Comparison of ENCODE assay signal across 27 cellular contexts in the genomic region with DNA sequence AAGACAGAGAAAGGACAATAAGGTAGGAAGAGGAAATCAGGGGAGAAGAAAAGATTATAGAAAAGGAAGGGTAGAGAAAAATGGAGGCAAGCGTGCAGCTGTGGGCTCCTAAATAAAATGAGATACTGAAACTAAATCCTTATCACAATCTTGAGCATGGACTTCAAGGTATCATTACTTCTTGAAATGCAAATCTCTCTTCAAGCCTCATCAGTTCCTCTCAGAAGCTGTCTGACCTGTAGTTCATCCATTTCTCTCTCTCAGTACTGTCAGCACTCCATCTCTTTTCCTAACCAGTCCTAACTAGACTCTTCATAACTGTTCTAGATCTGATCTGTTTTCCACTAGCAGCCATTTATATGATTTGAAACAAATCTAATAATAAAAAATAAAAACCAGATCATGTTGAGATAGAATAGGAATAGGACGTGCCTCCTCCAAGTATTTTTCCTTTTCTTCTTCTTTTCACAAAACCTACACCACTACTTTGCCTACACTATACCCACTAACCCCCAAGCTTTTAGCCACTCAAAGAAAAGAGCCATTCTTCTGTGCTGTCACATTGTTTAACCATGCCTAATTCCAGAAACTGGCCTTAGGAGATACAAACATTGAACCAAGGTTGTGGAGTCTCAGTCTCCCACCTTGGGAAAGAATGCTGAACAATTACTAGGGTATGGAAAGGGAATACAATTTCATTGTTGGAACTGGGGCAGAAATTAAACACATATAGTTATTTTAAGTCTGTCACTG. TPM values are rescaled to one million over a fixed set of nuclear protein-coding genes. Genes with fewer than 3 reads are reported as not detected.
DNase-seq lines count a peak whose midpoint lies in the region; ATAC-seq, FAIRE-seq and TF ChIP-seq lines count a peak whose summit lies in the region.
"Had no signal": no experiment of that assay in that cellular context is flagged by ENCODE, and none has a peak within 500 bp of the region (broad histone marks: within the 10 kb centered on the region; RNA-seq: fewer than 3 reads in every experiment).

No MANE protein-coding gene starts in this region.

- H3K27me3 ChIP-seq in GM12878 (replicated peaks in 1 of 2; ENCODE audit: control insufficient read depth in 2 of 2, insufficient read depth in 2 of 2, low read length in 1 of 2), result no peaks in the 10 kb centered on the region
- H3K27me3 ChIP-seq in gastrocnemius medialis, result no peaks in the 10 kb centered on the region
- H3K27me3 ChIP-seq: BLaER1 treated with 17β-estradiol and CSF1 and Interleukin-3, amounts not matched to agents 10 nM and 100 nM had no signal

- H3K4me3 ChIP-seq in GM12878, result no peak overlapping the region
- H3K4me3 ChIP-seq in gastrocnemius medialis, result no peak overlapping the region
- H3K4me3 ChIP-seq: BLaER1 treated with 17β-estradiol and CSF1 and Interleukin-3, amounts not matched to agents 10 nM and 100 nM; GM23248 had no signal

- RAD21 ChIA-PET in GM12878 (lab: Charles Lee; ENCODE audit: unreplicated experiment), result no interaction called here

- H3K36me3 Mint-ChIP-seq in activated CD8-positive, alpha-beta T cell treated with anti-CD3 and anti-CD28 coated beads for 36 hours (ENCODE audit: low read depth), result peaks cover 40% of the 10 kb centered on the region
- peaks cover 36% of the 10 kb centered on the region for H3K36me3 Mint-ChIP-seq in activated CD8-positive, alpha-beta T cell treated with anti-CD3 and anti-CD28 coated beads, Interleukin-2, amount 10 ng/mL, durations not matched to agents 7 days and 5 days (ENCODE audit: low read depth)

- no peaks in the 10 kb centered on the region for H3K36me3 ChIP-seq in GM12878 (ENCODE audit: control insufficient read depth in 2 of 2, insufficient read depth in 2 of 2, low read length in 1 of 2)
- no peaks in the 10 kb centered on the region for H3K36me3 ChIP-seq in gastrocnemius medialis

- TF ChIP-seq POLR2A in GM12878 (IDR thresholded peaks at IDR 0.05; ENCODE audit: low read depth, low read length) (no peak), gastrocnemius medialis (IDR thresholded peaks at IDR 0.05) (no peak), H54 (IDR thresholded peaks at IDR 0.05; ENCODE audit: low read depth, low read length) (no peak)

- no peaks in the 10 kb centered on the region for H3K27me3 Mint-ChIP-seq in activated CD8-positive, alpha-beta T cell treated with anti-CD3 and anti-CD28 coated beads for 36 hours
- no peaks in the 10 kb centered on the region for H3K27me3 Mint-ChIP-seq in activated CD8-positive, alpha-beta T cell treated with anti-CD3 and anti-CD28 coated beads, Interleukin-2, amount 10 ng/mL, durations not matched to agents 7 days and 5 days (ENCODE audit: low read depth)
- H3K27me3 Mint-ChIP-seq: CD8-positive, alpha-beta memory T cell had no signal

- WGBS in GM12878 (ENCODE audit: insufficient coverage, insufficient replicate concordance, low lambda C conversion rate, missing lambda C conversion rate), result 87% methylated on average over 2 of the region's 2 CpGs

- ATAC-seq in activated CD8-positive, alpha-beta T cell treated with anti-CD3 and anti-CD28 coated beads for 36 hours, result no peak
- ATAC-seq in activated CD8-positive, alpha-beta T cell treated with anti-CD3 and anti-CD28 coated beads, Interleukin-2, amount 10 ng/mL, durations not matched to agents 7 days and 5 days, result no peak
- peak; percentile 50 for ATAC-seq in HG02981 (IDR thresholded peaks at IDR 0.05; ENCODE audit: unreplicated experiment)
- ATAC-seq in GM12878, result peak; percentile 28; the same call in 1 of the 3 replicates
- ATAC-seq in gastrocnemius medialis, result no peak
- no peak for ATAC-seq in HG03025 (IDR thresholded peaks at IDR 0.05; ENCODE audit: low FRiP score, unreplicated experiment)
- ATAC-seq: Panc1, SK-N-SH treated with all-trans-retinoic acid at 6 μM for 48 hours had no signal

- TF ChIP-seq CTCF in activated CD8-positive, alpha-beta T cell treated with anti-CD3 and anti-CD28 coated beads for 36 hours (IDR thresholded peaks at IDR 0.05), result no peak
- TF ChIP-seq CTCF in GM12878 (IDR thresholded peaks at IDR 0.05 in 2 of 3, conservative IDR thresholded peaks at IDR 0.05 in 1 of 3; ENCODE audit: control insufficient read depth in 2 of 3, extremely low read depth in 1 of 3, insufficient read depth in 1 of 3, low read depth in 3 of 3, low read length in 3 of 3), result no peak
- no peak for TF ChIP-seq CTCF in gastrocnemius medialis (IDR thresholded peaks at IDR 0.05 in 4 of 5, conservative IDR thresholded peaks at IDR 0.05 in 1 of 5)

- SMC1A ChIA-PET in GM12878 (lab: Charles Lee; ENCODE audit: uncharacterized antibody, unreplicated experiment), result no interaction called here

- no peak for TF ChIP-seq RAD21 in GM12878 (IDR thresholded peaks at IDR 0.05; ENCODE audit: insufficient read depth, low read depth, low read length)

- no peaks in the 10 kb centered on the region for H3K79me2 ChIP-seq in GM12878 (ENCODE audit: control insufficient read depth, insufficient read depth, low read length)

- no peaks in the 10 kb centered on the region for H4K20me1 ChIP-seq in GM12878 (ENCODE audit: control insufficient read depth, insufficient read depth)
- H4K20me1 ChIP-seq: BLaER1 treated with 17β-estradiol and CSF1 and Interleukin-3, amounts not matched to agents 10 nM and 100 nM had no signal

- H3K27ac ChIP-seq in GM12878 (ENCODE audit: control insufficient read depth, insufficient read depth) (no peak overlapping the region), gastrocnemius medialis (peak overlapping the region; percentile 78 to 93 (median 88))
- H3K27ac ChIP-seq: 22Rv1; BLaER1 treated with 17β-estradiol and CSF1 and Interleukin-3, amounts not matched to agents 10 nM and 100 nM; GM23248 had no signal

- peaks cover 36% of the 10 kb centered on the region for H3K4me1 Mint-ChIP-seq in activated CD8-positive, alpha-beta T cell treated with anti-CD3 and anti-CD28 coated beads for 36 hours (ENCODE audit: low read depth)
- H3K4me1 Mint-ChIP-seq in activated CD8-positive, alpha-beta T cell treated with anti-CD3 and anti-CD28 coated beads, Interleukin-2, amount 10 ng/mL, durations not matched to agents 7 days and 5 days (ENCODE audit: low read depth), result peaks cover 12% of the 10 kb centered on the region

- no peak for TF ChIP-seq EP300 in GM12878 (IDR thresholded peaks at IDR 0.05; ENCODE audit: borderline replicate concordance in 1 of 2, control insufficient read depth in 1 of 2, low read depth in 2 of 2, low read length in 2 of 2)

- peak overlapping the region; percentile 28 for H3K27ac Mint-ChIP-seq in activated CD8-positive, alpha-beta T cell treated with anti-CD3 and anti-CD28 coated beads for 36 hours
- H3K27ac Mint-ChIP-seq in activated CD8-positive, alpha-beta T cell treated with anti-CD3 and anti-CD28 coated beads, Interleukin-2, amount 10 ng/mL, durations not matched to agents 7 days and 5 days, result no peak overlapping the region

- no peak for DNase-seq in activated CD8-positive, alpha-beta T cell treated with anti-CD3 and anti-CD28 coated beads for 36 hours
- no peak for DNase-seq in activated CD8-positive, alpha-beta T cell treated with anti-CD3 and anti-CD28 coated beads, Interleukin-2, amount 10 ng/mL, durations not matched to agents 7 days and 5 days
- DNase-seq in GM12878 (ENCODE audit: low read depth, low spot score) (no peak), gastrocnemius medialis (no peak), OCI-M1 (lab: John Stamatoyannopoulos, UW) (no peak), H54 (ENCODE audit: insufficient read length, low spot score) (no peak)
- DNase-seq: ACHN; CD8-positive, alpha-beta memory T cell; DMS53; GDM1; GM23248; HCEC 1CT; KG1; NCI-H1092 treated with DMSO at 0.1 percent for 48 hours; NCI-H1436 treated with DMSO at 0.1 percent for 48 hours; NCI-H2029; NCI-H226; NCI-H524; NCI-H774; NK-92 treated with Interleukin-12 subunit alpha and Interleukin-12 subunit beta, amount 100 ng/mL, for 24 hours; SIG-M5 had no signal

- H3K4me2 ChIP-seq in GM12878 (ENCODE audit: control insufficient read depth, insufficient read depth), result no peak overlapping the region
- H3K4me2 ChIP-seq: BLaER1 treated with 17β-estradiol and CSF1 and Interleukin-3, amounts not matched to agents 10 nM and 100 nM had no signal

- no peak for FAIRE-seq in GM12878 (lab: Jason Lieb, UNC)
- no peak for FAIRE-seq in H54 (lab: Jason Lieb, UNC)

- no peak overlapping the region for H3K9ac ChIP-seq in GM12878 (ENCODE audit: control insufficient read depth, insufficient read depth, low read length)
- H3K9ac ChIP-seq: BLaER1 treated with 17β-estradiol and CSF1 and Interleukin-3, amounts not matched to agents 10 nM and 100 nM; GM23248 had no signal

- intact Hi-C loops in activated CD8-positive, alpha-beta T cell treated with anti-CD3 and anti-CD28 coated beads for 36 hours (cut with micrococcal nuclease), result no loop called here
- intact Hi-C loops in GM12878 (cut with micrococcal nuclease; ENCODE audit: unreplicated experiment) (no loop called here), gastrocnemius medialis (cut with DNase I; ENCODE audit: low total_unique reads) (no loop called here)

- no TSS peak for BruUV-seq in GM12878 (replicated peaks; lab: Mats Ljungman, UMichigan)

- no peak overlapping the region for H2AFZ ChIP-seq in GM12878 (ENCODE audit: control insufficient read depth, low read depth, low read length)
- H2AFZ ChIP-seq: GM23248 had no signal

- CTCF ChIA-PET in activated CD8-positive, alpha-beta T cell treated with anti-CD3 and anti-CD28 coated beads for 36 hours (lab: Charles Lee), result no interaction called here
- CTCF ChIA-PET in activated CD8-positive, alpha-beta T cell treated with anti-CD3 and anti-CD28 coated beads, Interleukin-2, amount 10 ng/mL, durations not matched to agents 7 days and 5 days (lab: Charles Lee), result no interaction called here
- CTCF ChIA-PET in GM12878 (lab: Yijun Ruan, JAX), result no interaction called here

- H3K9me3 ChIP-seq in GM12878 (replicated peaks; ENCODE audit: control insufficient read depth, insufficient read depth, low read length) (no peaks in the 10 kb centered on the region), gastrocnemius medialis (no peaks in the 10 kb centered on the region)

- no peak overlapping the region for H3K4me3 Mint-ChIP-seq in activated CD8-positive, alpha-beta T cell treated with anti-CD3 and anti-CD28 coated beads for 36 hours
- no peak overlapping the region for H3K4me3 Mint-ChIP-seq in activated CD8-positive, alpha-beta T cell treated with anti-CD3 and anti-CD28 coated beads, Interleukin-2, amount 10 ng/mL, durations not matched to agents 7 days and 5 days
- H3K4me3 Mint-ChIP-seq: CD8-positive, alpha-beta memory T cell had no signal

- no peaks in the 10 kb centered on the region for H3K9me3 Mint-ChIP-seq in activated CD8-positive, alpha-beta T cell treated with anti-CD3 and anti-CD28 coated beads for 36 hours
- peaks cover 3% of the 10 kb centered on the region for H3K9me3 Mint-ChIP-seq in activated CD8-positive, alpha-beta T cell treated with anti-CD3 and anti-CD28 coated beads, Interleukin-2, amount 10 ng/mL, durations not matched to agents 7 days and 5 days (ENCODE audit: insufficient read depth)
- H3K9me3 Mint-ChIP-seq: CD8-positive, alpha-beta memory T cell had no signal

- POLR2A ChIA-PET in activated CD8-positive, alpha-beta T cell treated with anti-CD3 and anti-CD28 coated beads for 36 hours (lab: Charles Lee), result no interaction called here
- POLR2A ChIA-PET in activated CD8-positive, alpha-beta T cell treated with anti-CD3 and anti-CD28 coated beads, Interleukin-2, amount 10 ng/mL, durations not matched to agents 7 days and 5 days (lab: Charles Lee), result no interaction called here
- POLR2A ChIA-PET in GM12878 (lab: Charles Lee), result no interaction called here

- in situ Hi-C loops in GM12878 (cut with MboI) (no loop called here), gastrocnemius medialis (cut with MboI; ENCODE audit: low sequenced_read_pairs in 4 of 4) (no loop called here)

- H3K4me1 ChIP-seq in GM12878 (ENCODE audit: control insufficient read depth, insufficient read depth, low read length) (no peaks in the 10 kb centered on the region), gastrocnemius medialis (peaks cover 64 to 65% of the 10 kb centered on the region in 2 donors)

RNA-seq across cellular contexts. Expression of a gene that starts 21.1 kb away (rescaled TPM):
- 10 to 100 TPM; 66.8 to 68.4 TPM for total RNA-seq in activated CD8-positive, alpha-beta T cell treated with anti-CD3 and anti-CD28 coated beads for 36 hours
- total RNA-seq in activated CD8-positive, alpha-beta T cell treated with anti-CD3 and anti-CD28 coated beads, Interleukin-2, amount 10 ng/mL, durations not matched to agents 7 days and 5 days, result 10 to 100 TPM; 47.0 to 49.0 TPM
- total RNA-seq in GM12878 (2013; cell fraction: nucleolus; rRNA removed), result 158 and 180 TPM in 2 replicates
- total RNA-seq in GM12878 (2014; rRNA removed), result 32.5 and 37.7 TPM in 2 replicates
- total RNA-seq in GM12878 (2014; rRNA removed; fragmentation: Illumina TruSeq; extraction: Trizol), result 33.9 and 34.6 TPM in 2 replicates
- 30.7 and 36.4 TPM in 2 replicates for total RNA-seq in GM12878 (2021)
- 22.7 TPM for polyA plus RNA-seq in GM12878 (2011; ENCODE audit: low read depth)
- polyA plus RNA-seq in GM12878 (2011; rRNA removed), result 43.4 and 49.5 TPM in 2 replicates
- 37.3 and 48.6 TPM in 2 replicates for polyA plus RNA-seq in GM12878 (2011; cell fraction: cytosol; rRNA removed)
- polyA plus RNA-seq in GM12878 (2011; cell fraction: nucleus; rRNA removed), result 34.3 and 34.7 TPM in 2 replicates
- polyA plus RNA-seq in GM12878 (2012), result 28.5 and 29.6 TPM in 2 replicates
- 49.9 and 59.8 TPM in 2 replicates for polyA plus RNA-seq in GM12878 (2014; fragmentation: Illumina TruSeq; extraction: Trizol)
- polyA plus RNA-seq in GM12878 (2014; fragmentation: Nextera tagmentation; extraction: Ambion mirVana), result 10 to 100 TPM; 42.7 to 59.9 TPM
- polyA plus RNA-seq in GM12878 (2014; rRNA removed), result 26.9 and 33.6 TPM in 2 replicates
- 10 to 100 TPM; 46.3 to 51.9 TPM for polyA plus RNA-seq in GM12878 (2016; fragmentation: Nextera tagmentation; extraction: Ambion mirVana)
- 50.0 and 55.0 TPM in 2 replicates for polyA minus RNA-seq in GM12878 (2011; rRNA and poly(A)+ RNA removed)
- 17.6 and 20.6 TPM in 2 replicates for polyA minus RNA-seq in GM12878 (2011; cell fraction: cytosol; rRNA and poly(A)+ RNA removed)
- polyA minus RNA-seq in GM12878 (2011; cell fraction: nucleus; rRNA and poly(A)+ RNA removed), result 84.9 and 115 TPM in 2 replicates
- total RNA-seq in gastrocnemius medialis, result 10 to 100 TPM; 57.2 to 72.2 (median 67.5) TPM

RNA-seq across cellular contexts. Expression of a gene that starts 21.4 kb away (rescaled TPM):
- 1 to 10 TPM; 7.2 to 8.9 TPM for total RNA-seq in activated CD8-positive, alpha-beta T cell treated with anti-CD3 and anti-CD28 coated beads for 36 hours
- total RNA-seq in activated CD8-positive, alpha-beta T cell treated with anti-CD3 and anti-CD28 coated beads, Interleukin-2, amount 10 ng/mL, durations not matched to agents 7 days and 5 days, result 1 to 10 TPM; 1.5 to 1.6 TPM
- total RNA-seq in GM12878 (2013; cell fraction: nucleolus; rRNA removed), result 1.5 and 2.0 TPM in 2 replicates
- total RNA-seq in GM12878 (2014; rRNA removed) (0.98 and 1.5 TPM in 2 replicates), GM12878 (2014; rRNA removed; fragmentation: Illumina TruSeq; extraction: Trizol) (0.81 and 1.0 TPM in 2 replicates), GM12878 (2021) (0.88 and 1.7 TPM in 2 replicates), gastrocnemius medialis (1 to 10 TPM in 3 of 4 donors, under 1 TPM in 1; 0.41 to 5.4 (median 3.0) TPM)
- polyA plus RNA-seq in GM12878 (2011; ENCODE audit: low read depth), result 0.87 TPM
- polyA plus RNA-seq in GM12878 (2011; rRNA removed) (1.0 and 1.1 TPM in 2 replicates), GM12878 (2014; fragmentation: Illumina TruSeq; extraction: Trizol) (0.72 and 1.2 TPM in 2 replicates), GM12878 (2014; fragmentation: Nextera tagmentation; extraction: Ambion mirVana) (under 1 TPM; 0.39 to 0.84 TPM), GM12878 (2014; rRNA removed) (0.71 and 1.4 TPM in 2 replicates), GM12878 (2016; fragmentation: Nextera tagmentation; extraction: Ambion mirVana) (1 to 10 TPM in 1 of 2 experiments, under 1 TPM in 1; 1.00 to 1.8 TPM)
- polyA plus RNA-seq in GM12878 (2011; cell fraction: cytosol; rRNA removed), result 0.72 and 1.0 TPM in 2 replicates
- polyA plus RNA-seq in GM12878 (2011; cell fraction: nucleus; rRNA removed), result 0.54 and 0.92 TPM in 2 replicates
- 0.81 and 1.2 TPM in 2 replicates for polyA plus RNA-seq in GM12878 (2012)
- 0.73 and 0.98 TPM in 2 replicates for polyA minus RNA-seq in GM12878 (2011; rRNA and poly(A)+ RNA removed)
- polyA minus RNA-seq in GM12878 (2011; cell fraction: cytosol; rRNA and poly(A)+ RNA removed), result 0.53 TPM in 1 of 2 replicates, not detected in the other
- polyA minus RNA-seq in GM12878 (2011; cell fraction: nucleus; rRNA and poly(A)+ RNA removed), result 0.97 and 1.1 TPM in 2 replicates

Comparison
In these comparisons a context has a peak if more than half of its experiments do, and no peak if none do; other contexts are left out.
1. ATAC-seq: peak in HG02981 (single experiment) and GM12878 (single experiment); none in activated CD8-positive, alpha-beta T cell treated with anti-CD3 and anti-CD28 coated beads for 36 hours (single experiment), activated CD8-positive, alpha-beta T cell treated with anti-CD3 and anti-CD28 coated beads, Interleukin-2, amount 10 ng/mL, durations not matched to agents 7 days and 5 days (single experiment), gastrocnemius medialis (0 of 2) and HG03025 (single experiment).